In the genomic region with DNA sequence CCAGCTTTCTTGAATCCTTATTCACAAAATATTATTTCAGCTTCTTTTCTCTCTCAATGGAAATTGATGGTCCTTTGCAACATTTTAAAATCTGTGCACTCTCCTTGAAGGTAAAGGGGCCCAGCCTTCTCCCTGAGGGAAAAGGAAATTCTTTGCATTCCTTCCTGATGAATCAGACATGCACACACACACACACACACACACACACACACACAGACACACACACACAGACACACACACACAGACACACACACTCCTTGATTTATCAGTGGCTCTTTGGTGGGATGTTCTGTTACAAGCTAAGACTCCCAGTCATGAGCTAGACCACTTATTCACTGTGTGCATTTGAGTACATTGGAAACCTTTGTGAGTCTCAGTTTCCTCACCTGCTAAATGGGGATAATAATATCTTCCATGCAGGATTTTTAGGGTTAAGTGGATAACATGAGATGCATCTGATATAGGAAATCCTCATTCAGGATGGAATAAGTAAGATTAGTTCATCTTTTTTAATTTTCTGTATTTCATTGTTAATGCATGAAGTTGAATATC, we compare ENCODE assay signal across 12 cellular contexts. TPM values are rescaled to one million over a fixed set of nuclear protein-coding genes. Genes with fewer than 3 reads are reported as not detected.
A peak's percentile ranks its signal among the peaks of the same experiment; 100 is the strongest.
DNase-seq lines count a peak whose midpoint lies in the region; ATAC-seq and TF ChIP-seq lines count a peak whose summit lies in the region.
"Had no signal": no experiment of that assay in that cellular context is flagged by ENCODE, and none has a peak within 500 bp of the region (broad histone marks: within the 10 kb centered on the region; RNA-seq: fewer than 3 reads in every experiment).

No MANE protein-coding gene starts in this region.

- H3K27me3 Mint-ChIP-seq in CD4-positive, alpha-beta memory T cell: peaks cover 3 to 6% of the 10 kb centered on the region in 2 donors

- no peaks in the 10 kb centered on the region for H3K79me2 ChIP-seq in mammary epithelial cell (ENCODE audit: insufficient read depth, low read length)

- H3K36me3 Mint-ChIP-seq in CD4-positive, alpha-beta memory T cell: no peaks in the 10 kb centered on the region

- no TSS peak for BruUV-seq in mammary epithelial cell (replicated peaks; lab: Mats Ljungman, UMichigan)

- peaks cover 0 to 6% (median 2%) of the 10 kb centered on the region in 8 donors for H3K9me3 Mint-ChIP-seq in CD4-positive, alpha-beta memory T cell
- H3K9me3 Mint-ChIP-seq: dendritic cell treated with granulocyte-macrophage colony-stimulating factor and Interleukin-4, amounts not matched to agents 40 ng/mL and 50 ng/mL, for 4 days had no signal

- dilution Hi-C loops in mammary epithelial cell (cut with HindIII; ENCODE audit: low sequenced_read_pairs): no loop called here

- H4K20me1 ChIP-seq in mammary epithelial cell (ENCODE audit: insufficient read depth, low read length): no peaks in the 10 kb centered on the region

- no peaks in the 10 kb centered on the region for H3K27me3 ChIP-seq in HUES6 (ENCODE audit: control insufficient read depth, insufficient read depth, low read length)
- H3K27me3 ChIP-seq in mammary epithelial cell (ENCODE audit: insufficient read depth, low read length): no peaks in the 10 kb centered on the region
- no peaks in the 10 kb centered on the region for H3K27me3 ChIP-seq in CD4-positive, alpha-beta memory T cell (ENCODE audit: insufficient read depth, low read length)

- H3K27ac ChIP-seq in HUES6 (ENCODE audit: low read depth, low read length): peak overlapping the region; percentile 92
- H3K27ac ChIP-seq in mammary epithelial cell (ENCODE audit: insufficient read depth, low read depth, low read length): peak overlapping the region; percentile 53
- H3K27ac ChIP-seq in CD4-positive, alpha-beta memory T cell (ENCODE audit: low read depth, low read length): no peak overlapping the region
- H3K27ac ChIP-seq: tibial artery had no signal

- ATAC-seq in HG02870 (IDR thresholded peaks at IDR 0.05; ENCODE audit: unreplicated experiment): no peak
- ATAC-seq: Right ventricle myocardium inferior had no signal

- H3K27ac Mint-ChIP-seq in CD4-positive, alpha-beta memory T cell: no peak overlapping the region
- H3K27ac Mint-ChIP-seq: dendritic cell treated with granulocyte-macrophage colony-stimulating factor and Interleukin-4, amounts not matched to agents 40 ng/mL and 50 ng/mL, for 4 days had no signal

- H3K4me3 ChIP-seq in HUES6 (ENCODE audit: low read depth, low read length) (no peak overlapping the region), mammary epithelial cell (replicated peaks in 1 of 3; ENCODE audit: insufficient read depth in 1 of 3, low read depth in 2 of 3, low read length in 3 of 3) (no peak overlapping the region)
- no peak overlapping the region for H3K4me3 ChIP-seq in CD4-positive, alpha-beta memory T cell (ENCODE audit: low read length in 2 of 2)
- H3K4me3 ChIP-seq: tibial artery had no signal

- no peak overlapping the region for H3K4me3 Mint-ChIP-seq in CD4-positive, alpha-beta memory T cell
- H3K4me3 Mint-ChIP-seq: dendritic cell treated with granulocyte-macrophage colony-stimulating factor and Interleukin-4, amounts not matched to agents 40 ng/mL and 50 ng/mL, for 4 days had no signal

- H3K9me3 ChIP-seq in HUES6 (ENCODE audit: control insufficient read depth, insufficient read depth, low read depth, low read length): peaks cover 19% of the 10 kb centered on the region
- peaks cover 4% of the 10 kb centered on the region for H3K9me3 ChIP-seq in mammary epithelial cell (replicated peaks; ENCODE audit: insufficient read depth, low read length)
- H3K9me3 ChIP-seq in CD4-positive, alpha-beta memory T cell (ENCODE audit: control insufficient read depth in 1 of 2, low read length in 2 of 2): no peaks in the 10 kb centered on the region
- H3K9me3 ChIP-seq: tibial artery had no signal

- no peaks in the 10 kb centered on the region for H3K4me1 Mint-ChIP-seq in CD4-positive, alpha-beta memory T cell

- H3K4me2 ChIP-seq in mammary epithelial cell (ENCODE audit: insufficient read depth, low read depth, low read length): peak overlapping the region; percentile 47

- H3K9ac ChIP-seq in HUES6 (ENCODE audit: low read length): peak overlapping the region; percentile 12
- no peak overlapping the region for H3K9ac ChIP-seq in mammary epithelial cell (ENCODE audit: insufficient read depth, low read length)

- H3K4me1 ChIP-seq in HUES6 (ENCODE audit: control insufficient read depth, insufficient read depth, low read length) (peaks cover 24% of the 10 kb centered on the region), mammary epithelial cell (ENCODE audit: insufficient read depth, low read length) (peaks cover 47% of the 10 kb centered on the region)
- no peaks in the 10 kb centered on the region for H3K4me1 ChIP-seq in CD4-positive, alpha-beta memory T cell (ENCODE audit: insufficient read depth, low read length)
- H3K4me1 ChIP-seq: tibial artery had no signal

- H2AFZ ChIP-seq in mammary epithelial cell (ENCODE audit: low read depth, low read length): no peak overlapping the region

- H3K36me3 ChIP-seq in HUES6 (ENCODE audit: control insufficient read depth, insufficient read depth, low read length): no peaks in the 10 kb centered on the region
- no peaks in the 10 kb centered on the region for H3K36me3 ChIP-seq in mammary epithelial cell (ENCODE audit: insufficient read depth, low read length)
- H3K36me3 ChIP-seq in CD4-positive, alpha-beta memory T cell (ENCODE audit: insufficient read depth, low read length): no peaks in the 10 kb centered on the region
- H3K36me3 ChIP-seq: tibial artery had no signal

- in situ Hi-C loops in ACHN (cut with HindIII; ENCODE audit: low pct_ligation_motif_present, low pct_unique_long_range_greater_than_20kb, low sequenced_read_pairs) (no loop called here), mammary epithelial cell (cut with MboI; ENCODE audit: low sequenced_read_pairs in 2 of 2) (no loop called here)

- intact Hi-C loops in mammary epithelial cell (cut with micrococcal nuclease): loop anchor here (2.0 kb wide), 1 partner anchor 258 kb away; no protein-coding TSS in a partner anchor
- intact Hi-C loops in CD4-positive, alpha-beta memory T cell (cut with micrococcal nuclease): no loop called here

- no peak for TF ChIP-seq CTCF in mammary epithelial cell (conservative IDR thresholded peaks at IDR 0.05 in 1 of 2, IDR thresholded peaks at IDR 0.05 in 1 of 2; ENCODE audit: extremely low read depth in 1 of 2, insufficient read depth in 1 of 2, low read depth in 1 of 2, low read length in 2 of 2)

- CTCF ChIA-PET in mammary epithelial cell (lab: Charles Lee; ENCODE audit: low non-redundant PET): no interaction called here
- CTCF ChIA-PET in CD4-positive, alpha-beta memory T cell (lab: Charles Lee; ENCODE audit: partially characterized antibody): no interaction called here

- POLR2A ChIA-PET in CD4-positive, alpha-beta memory T cell (lab: Charles Lee; ENCODE audit: partially characterized antibody): no interaction called here

- DNase-seq in ACHN: peak; percentile 74
- DNase-seq in mammary epithelial cell: peak; percentile 45
- DNase-seq in iPS-NIHi7 (ENCODE audit: extremely low spot score): peak; percentile 33
- DNase-seq in OCI-M1 (lab: John Stamatoyannopoulos, UW): no peak
- DNase-seq in DMS53 treated with DMSO at 0.1 percent for 48 hours (lab: John Stamatoyannopoulos, UW; ENCODE audit: unreplicated experiment): no peak
- DNase-seq in CD4-positive, alpha-beta memory T cell: no peak
- DNase-seq: activated CD4-positive, alpha-beta T cell treated with anti-CD3 and anti-CD28 coated beads for 48 hours; tibial artery had no signal

RNA-seq across cellular contexts. Expression of a gene that starts 45.1 kb away (rescaled TPM):
- 100 to 1,000 TPM in 1 of 2 donors, 10 to 100 TPM in 1; 23.8 to 189 TPM for total RNA-seq in mammary epithelial cell
- 41.2 TPM for polyA plus RNA-seq in mammary epithelial cell
- polyA minus RNA-seq in mammary epithelial cell: 46.4 TPM
- not detected for total RNA-seq in CD4-positive, alpha-beta memory T cell
- not detected for polyA plus RNA-seq in CD4-positive, alpha-beta memory T cell
- total RNA-seq: Right ventricle myocardium inferior had no signal

Comparison
In these comparisons a context has a peak if more than half of its experiments do, and no peak if none do; other contexts are left out.
1. DNase-seq: peak in ACHN (single experiment), mammary epithelial cell (single experiment) and iPS-NIHi7 (single experiment); none in OCI-M1 (single experiment), DMS53 treated with DMSO at 0.1 percent for 48 hours (single experiment) and CD4-positive, alpha-beta memory T cell (0 of 5).
2. RNA of a gene that starts 45.1 kb away (total RNA-seq): 23.8 to 189 TPM in mammary epithelial cell; not detected in CD4-positive, alpha-beta memory T cell; every median in the first group is over 10 times any median in the second.